Comparison of ENCODE assay signal across 27 cellular contexts in genomic region chr5:57311251-57311650, GRCh38.
"Had no signal": no experiment of that assay in that cellular context is flagged by ENCODE, and none has a peak within 500 bp of the region (broad histone marks: within the 10 kb centered on the region; RNA-seq: fewer than 3 reads in every experiment).

No MANE protein-coding gene starts in this region.

- H3K27me3 ChIP-seq: breast epithelium, esophagus muscularis mucosa, pancreas, spleen, tibial nerve had no signal

- DNase-seq: activated CD4-positive, alpha-beta memory T cell treated with anti-CD3 and anti-CD28 coated beads for 36 hours; activated CD4-positive, alpha-beta T cell treated with anti-CD3 and anti-CD28 coated beads for 48 hours; activated CD8-positive, alpha-beta memory T cell treated with anti-CD3 and anti-CD28 coated beads, Interleukin-2, amount 50 U/mL, for 4 hours; activated gamma-delta T cell; activated naive CD4-positive, alpha-beta T cell treated with anti-CD3 and anti-CD28 coated beads, Interleukin-2, amount 10 ng/mL, durations not matched to agents 7 days and 5 days; activated naive CD8-positive, alpha-beta T cell treated with anti-CD3 and anti-CD28 coated beads, Interleukin-2, amount 10 ng/mL, durations not matched to agents 7 days and 5 days; activated T-cell treated with anti-CD3 and anti-CD28 coated beads, Interleukin-2, amount 50 U/mL, for 1 hour; amniotic stem cell; dermis blood vessel endothelial cell; effector CD4-positive, alpha-beta T cell; foreskin keratinocyte; kidney glomerular epithelial cell; lower lobe of right lung; naive thymus-derived CD4-positive, alpha-beta T cell; pancreas; spleen; stimulated activated naive CD4-positive, alpha-beta T cell treated with Interleukin-2 at 50 U/mL for 16 hours; SW 1271; T-helper 9 cell; WERI-Rb-1 had no signal

- H3K4me3 ChIP-seq: breast epithelium, esophagus muscularis mucosa, lower lobe of right lung, pancreas, prostate gland, spleen, tibial nerve had no signal

- FAIRE-seq: colon, pancreas had no signal

- ATAC-seq: activated CD4-positive, CD25-positive, alpha-beta regulatory T cell treated with anti-CD3 and anti-CD28 coated beads, Interleukin-2, amount 50 U/mL, for 24 hours; foreskin keratinocyte; left lobe of liver; lower lobe of right lung; naive thymus-derived CD4-positive, alpha-beta T cell had no signal

- H3K27ac ChIP-seq: breast epithelium, esophagus muscularis mucosa, foreskin keratinocyte, lower lobe of right lung, prostate gland, spleen, tibial nerve, WERI-Rb-1 had no signal

- H3K9me3 ChIP-seq: lower lobe of right lung, pancreas, prostate gland had no signal

- H3K4me1 ChIP-seq: breast epithelium, esophagus muscularis mucosa, foreskin keratinocyte, lower lobe of right lung, prostate gland, spleen, tibial nerve had no signal

- H3K36me3 ChIP-seq: breast epithelium, esophagus muscularis mucosa, lower lobe of right lung, pancreas, prostate gland, spleen, tibial nerve, WERI-Rb-1 had no signal
